Comparison of ENCODE assay signal across 1 cellular context in the genomic region with DNA sequence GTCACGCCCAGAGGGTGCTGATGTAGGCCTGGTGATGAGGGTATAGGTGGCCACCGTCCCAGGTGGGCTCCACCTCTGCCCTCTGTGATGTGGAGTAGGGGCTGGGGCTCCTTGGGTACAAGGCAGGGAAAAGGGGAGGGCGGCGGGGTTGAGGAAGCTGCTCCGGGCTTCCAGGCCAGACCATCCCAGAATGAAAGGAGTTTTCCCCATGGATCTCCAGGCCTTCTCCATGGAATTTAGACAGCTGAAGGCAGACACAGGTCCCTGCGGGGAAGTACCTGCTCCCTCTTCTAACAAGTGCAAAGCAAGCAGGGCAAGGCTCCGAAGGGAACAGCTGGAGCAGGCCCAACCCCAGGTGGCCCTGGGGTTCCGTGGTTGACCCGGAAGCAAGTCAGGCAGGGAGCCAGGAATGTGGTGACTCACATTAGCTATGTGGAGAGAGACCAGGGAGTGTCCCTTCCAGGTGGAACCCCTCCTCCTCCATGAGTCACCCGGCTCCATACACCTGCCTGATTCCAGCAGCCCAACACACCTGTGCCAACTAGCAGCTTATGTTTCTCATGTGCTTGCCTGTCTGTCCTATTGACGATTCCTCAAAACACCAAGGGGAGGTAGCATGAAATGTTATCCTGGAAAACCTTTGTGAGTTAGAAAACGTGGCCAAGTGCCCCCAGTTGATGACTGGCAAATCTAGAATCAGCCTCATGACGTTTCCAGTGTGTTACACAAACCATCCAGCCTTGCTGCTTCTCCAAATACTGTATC.
TF ChIP-seq lines count a peak whose summit lies in the region.

No MANE protein-coding gene starts in this region.

TF ChIP-seq in GM23338, 12 proteins besides CTCF, POLR2A, EP300 and RAD21 (continued from another document):
- no peak for TF ChIP-seq POLR2AphosphoS5 (IDR thresholded peaks at IDR 0.05; ENCODE audit: low read depth)
